In the genomic region with DNA sequence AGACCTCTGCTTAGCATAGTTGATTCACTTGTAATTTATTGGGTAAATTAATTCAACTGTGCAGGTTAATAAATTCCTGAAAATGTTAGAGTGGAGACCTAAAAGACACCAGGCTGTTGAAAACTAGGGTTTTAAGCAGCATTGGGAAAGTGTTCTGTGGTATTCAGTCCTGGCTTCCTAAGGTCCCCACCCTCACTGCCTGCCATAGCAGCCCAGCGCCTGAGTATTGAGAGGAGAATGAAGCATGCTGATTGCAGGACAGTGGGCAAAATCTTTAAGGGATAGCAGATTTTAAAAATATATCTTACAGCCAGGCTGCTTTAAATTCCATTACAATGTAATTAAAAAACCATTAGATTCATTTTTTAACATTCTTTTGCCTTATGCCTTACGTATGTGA, we compare ENCODE assay signal across 27 cellular contexts. TPM values are rescaled to one million over a fixed set of nuclear protein-coding genes. Genes with fewer than 3 reads are reported as not detected.
A peak's percentile ranks its signal among the peaks of the same experiment; 100 is the strongest.
DNase-seq lines count a peak whose midpoint lies in the region; ATAC-seq and TF ChIP-seq lines count a peak whose summit lies in the region.
"Had no signal": no experiment of that assay in that cellular context is flagged by ENCODE, and none has a peak within 500 bp of the region (broad histone marks: within the 10 kb centered on the region; RNA-seq: fewer than 3 reads in every experiment).

No MANE protein-coding gene starts in this region.

- H3K36me3 ChIP-seq in cardiac muscle cell: peaks cover 38% of the 10 kb centered on the region
- peaks cover 6 to 43% of the 10 kb centered on the region in 2 donors for H3K36me3 ChIP-seq in gastroesophageal sphincter
- H3K36me3 ChIP-seq: BE2C had no signal

- H3K9me3 ChIP-seq in cardiac muscle cell (ENCODE audit: low read depth) (no peaks in the 10 kb centered on the region), gastroesophageal sphincter (no peaks in the 10 kb centered on the region)
- H3K9me3 ChIP-seq: BE2C, HAP-1 had no signal

- no peak for TF ChIP-seq CTCF in cardiac muscle cell (IDR thresholded peaks at IDR 0.05; ENCODE audit: low read depth, low read length)
- TF ChIP-seq CTCF in gastroesophageal sphincter (IDR thresholded peaks at IDR 0.05): no peak
- TF ChIP-seq CTCF in progenitor cell of endocrine pancreas (IDR thresholded peaks at IDR 0.05; ENCODE audit: unreplicated experiment): no peak

- H3K27ac ChIP-seq in cardiac muscle cell: peak overlapping the region; percentile 49
- H3K27ac ChIP-seq in gastroesophageal sphincter: peak overlapping the region; percentile 39 to 98 (median 40)
- H3K27ac ChIP-seq: PC-9 had no signal

- H3K4me3 ChIP-seq in cardiac muscle cell (no peak overlapping the region), gastroesophageal sphincter (no peak overlapping the region)
- H3K4me3 ChIP-seq: HAP-1, PC-9 had no signal

- no peak overlapping the region for H3K4me3 Mint-ChIP-seq in progenitor cell of endocrine pancreas (ENCODE audit: low read depth)
- H3K4me3 Mint-ChIP-seq: CD14-positive monocyte; CD8-positive, alpha-beta memory T cell had no signal

- H3K27me3 ChIP-seq in cardiac muscle cell: no peaks in the 10 kb centered on the region
- H3K27me3 ChIP-seq in gastroesophageal sphincter: no peaks in the 10 kb centered on the region
- H3K27me3 ChIP-seq: BE2C had no signal

- no peaks in the 10 kb centered on the region for H3K9me3 Mint-ChIP-seq in progenitor cell of endocrine pancreas (ENCODE audit: low read depth)
- H3K9me3 Mint-ChIP-seq: CD14-positive monocyte had no signal

- peak overlapping the region; percentile 53 for H3K27ac Mint-ChIP-seq in progenitor cell of endocrine pancreas
- H3K27ac Mint-ChIP-seq: CD14-positive monocyte; CD8-positive, alpha-beta memory T cell had no signal

- no peak for ATAC-seq in gastroesophageal sphincter

- peaks cover 37% of the 10 kb centered on the region for H3K4me1 ChIP-seq in cardiac muscle cell (ENCODE audit: low read depth)
- peaks cover 21 to 100% (median 45%) of the 10 kb centered on the region in 3 donors for H3K4me1 ChIP-seq in gastroesophageal sphincter
- H3K4me1 ChIP-seq: BE2C had no signal

- peaks cover 28% of the 10 kb centered on the region for H3K4me1 Mint-ChIP-seq in progenitor cell of endocrine pancreas (ENCODE audit: low read depth)
- H3K4me1 Mint-ChIP-seq: CD14-positive monocyte; CD8-positive, alpha-beta memory T cell had no signal

- no peak for TF ChIP-seq EP300 in gastroesophageal sphincter (IDR thresholded peaks at IDR 0.05)

- 22 to 54% methylated on average over 2 of the region's 2 CpGs for WGBS in gastroesophageal sphincter (ENCODE audit: low coverage in 1 of 2), 2 donors

- no peak for DNase-seq in cardiac muscle cell (ENCODE audit: low read depth in 1 of 2, low spot score in 1 of 2)
- no peak for DNase-seq in cardiac septum (ENCODE audit: low spot score)
- DNase-seq in progenitor cell of endocrine pancreas (ENCODE audit: low spot score, unreplicated experiment): no peak
- no peak for DNase-seq in NCI-H526 treated with DMSO at 0.1 percent for 48 hours (lab: John Stamatoyannopoulos, UW)
- DNase-seq in iPS-NIHi11 (ENCODE audit: low spot score): no peak
- no peak for DNase-seq in ureter (ENCODE audit: low spot score)
- DNase-seq: 8988T; ACHN; BE2C; Calu3; CD8-positive, alpha-beta memory T cell; GF-D8; GOT3; KBM-7; MV-4-11; NCI-H1105; NCI-H1436 treated with DMSO at 0.1 percent for 48 hours; NCI-H1930; NCI-H446; NCI-H524 treated with DMSO at 0.1 percent for 48 hours; NCI-H82; NK-92 treated with Interleukin-12 subunit alpha and Interleukin-12 subunit beta, amount 100 ng/mL, for 24 hours; PC-9; SHP77 had no signal

- H3K36me3 Mint-ChIP-seq in progenitor cell of endocrine pancreas (ENCODE audit: insufficient read depth): peaks cover 38% of the 10 kb centered on the region
- H3K36me3 Mint-ChIP-seq: CD14-positive monocyte; CD8-positive, alpha-beta memory T cell had no signal

- TF ChIP-seq POLR2A in gastroesophageal sphincter (IDR thresholded peaks at IDR 0.05): no peak

- intact Hi-C loops in cardiac septum (cut with DNase I): no loop called here

- no peaks in the 10 kb centered on the region for H3K27me3 Mint-ChIP-seq in progenitor cell of endocrine pancreas

RNA-seq across cellular contexts. Expression of a gene that starts 20.6 kb away (rescaled TPM):
- total RNA-seq in cardiac muscle cell: 92.6 and 115 TPM in 2 replicates
- 121 and 149 TPM in 2 replicates for polyA plus RNA-seq in cardiac muscle cell
- total RNA-seq in cardiac septum: 24.7 TPM
- 100 to 1,000 TPM; 114 to 305 (median 181) TPM for total RNA-seq in gastroesophageal sphincter
- total RNA-seq in progenitor cell of endocrine pancreas: 296 and 306 TPM in 2 replicates
- 105 TPM for total RNA-seq in ureter
- total RNA-seq: CD8-positive, alpha-beta memory T cell had no signal
- polyA plus RNA-seq: CD8-positive, alpha-beta memory T cell had no signal
